In genomic region chr2:233593201-233593600, GRCh38 we compare ENCODE assay signal across 23 cellular contexts. TPM values are rescaled to one million over a fixed set of nuclear protein-coding genes. Genes with fewer than 3 reads are reported as not detected.
DNase-seq lines count a peak whose midpoint lies in the region; ATAC-seq and TF ChIP-seq lines count a peak whose summit lies in the region.
"Had no signal": no experiment of that assay in that cellular context is flagged by ENCODE, and none has a peak within 500 bp of the region (broad histone marks: within the 10 kb centered on the region; RNA-seq: fewer than 3 reads in every experiment).

No MANE protein-coding gene starts in this region.

- H3K4me3 Mint-ChIP-seq in naive thymus-derived CD8-positive, alpha-beta T cell, result no peak overlapping the region
- H3K4me3 Mint-ChIP-seq: activated naive CD4-positive, alpha-beta T cell treated with anti-CD3 and anti-CD28 coated beads, Interleukin-2, amount 10 ng/mL, durations not matched to agents 7 days and 5 days; endodermal cell had no signal

- no peaks in the 10 kb centered on the region for H3K9me3 Mint-ChIP-seq in naive thymus-derived CD8-positive, alpha-beta T cell
- H3K9me3 Mint-ChIP-seq: activated naive CD4-positive, alpha-beta T cell treated with anti-CD3 and anti-CD28 coated beads, Interleukin-2, amount 10 ng/mL, durations not matched to agents 7 days and 5 days had no signal

- DNase-seq in GM12865 (ENCODE audit: low read depth) (peak; percentile 80), kidney tubule cell (ENCODE audit: low spot score) (peak; percentile 19), NCI-H526 (lab: John Stamatoyannopoulos, UW) (no peak), NCI-H345 treated with DMSO at 0.1 percent for 48 hours (lab: John Stamatoyannopoulos, UW; ENCODE audit: unreplicated experiment) (no peak), C1 segment of cervical spinal cord (lab: John Stamatoyannopoulos, UW) (no peak)
- DNase-seq in naive thymus-derived CD8-positive, alpha-beta T cell, result no peak
- DNase-seq: activated naive CD4-positive, alpha-beta T cell treated with anti-CD3 and anti-CD28 coated beads, Interleukin-2, amount 10 ng/mL, durations not matched to agents 7 days and 5 days; activated T-cell treated with anti-CD3 and anti-CD28 coated beads, Interleukin-2, amount 50 U/mL, for 1 hour; body of pancreas; EL; endodermal cell; H7; NCI-H1694 treated with DMSO at 0.1 percent for 48 hours; NCI-H226; occipital lobe; stimulated activated naive CD8-positive, alpha-beta T cell treated with anti-CD3 and anti-CD28 coated beads, Interleukin-15, Interleukin-2, amounts not matched to agents 100 U/mL and 50 U/mL, for 24 hours; T-helper 1 cell; upper lobe of right lung had no signal

- no peak overlapping the region for H3K4me3 ChIP-seq in GM12865 (ENCODE audit: low read depth, low read length)
- H3K4me3 ChIP-seq: body of pancreas, right atrium auricular region, upper lobe of right lung had no signal

- H3K27me3 Mint-ChIP-seq in naive thymus-derived CD8-positive, alpha-beta T cell, result peaks cover 0 to 6% (median 4%) of the 10 kb centered on the region in 5 donors

- ATAC-seq in GM21423 (IDR thresholded peaks at IDR 0.05; ENCODE audit: unreplicated experiment) (peak; percentile 64), HG03378 (IDR thresholded peaks at IDR 0.05; ENCODE audit: unreplicated experiment) (peak; percentile 51)
- no peak for ATAC-seq in naive thymus-derived CD8-positive, alpha-beta T cell
- ATAC-seq: body of pancreas; Right ventricle myocardium inferior; stimulated activated naive CD8-positive, alpha-beta T cell treated with anti-CD3 and anti-CD28 coated beads, Interleukin-15, Interleukin-2, amounts not matched to agents 100 U/mL and 50 U/mL, for 24 hours; upper lobe of right lung had no signal

- TF ChIP-seq CTCF in GM12865 (IDR thresholded peaks at IDR 0.05; ENCODE audit: insufficient read depth, low read depth, low read length, missing control alignments), result no peak

- H3K4me1 Mint-ChIP-seq in naive thymus-derived CD8-positive, alpha-beta T cell, result peaks cover 0 to 2% (median 0%) of the 10 kb centered on the region in 4 donors
- H3K4me1 Mint-ChIP-seq: activated naive CD4-positive, alpha-beta T cell treated with anti-CD3 and anti-CD28 coated beads, Interleukin-2, amount 10 ng/mL, durations not matched to agents 7 days and 5 days; endodermal cell had no signal

- no peak overlapping the region for H3K27ac Mint-ChIP-seq in naive thymus-derived CD8-positive, alpha-beta T cell
- H3K27ac Mint-ChIP-seq: activated naive CD4-positive, alpha-beta T cell treated with anti-CD3 and anti-CD28 coated beads, Interleukin-2, amount 10 ng/mL, durations not matched to agents 7 days and 5 days; endodermal cell had no signal

- POLR2A ChIA-PET in naive thymus-derived CD8-positive, alpha-beta T cell (lab: Charles Lee), result no interaction called here

- H3K36me3 Mint-ChIP-seq in naive thymus-derived CD8-positive, alpha-beta T cell, result no peaks in the 10 kb centered on the region
- H3K36me3 Mint-ChIP-seq: activated naive CD4-positive, alpha-beta T cell treated with anti-CD3 and anti-CD28 coated beads, Interleukin-2, amount 10 ng/mL, durations not matched to agents 7 days and 5 days had no signal

RNA-seq across cellular contexts. Expression of gene UGT1A8, which starts 24.2 kb away (rescaled TPM):
- total RNA-seq in naive thymus-derived CD8-positive, alpha-beta T cell, result not detected
- not detected for polyA plus RNA-seq in naive thymus-derived CD8-positive, alpha-beta T cell
- total RNA-seq: body of pancreas, endodermal cell, H7, lower leg skin, occipital lobe, right atrium auricular region, Right ventricle myocardium inferior, upper lobe of right lung had no signal

RNA-seq across cellular contexts. Expression of gene USP40, which starts 26.6 kb away (rescaled TPM):
- 10 to 100 TPM; 19.7 to 19.9 TPM for total RNA-seq in naive thymus-derived CD8-positive, alpha-beta T cell
- polyA plus RNA-seq in naive thymus-derived CD8-positive, alpha-beta T cell, result 1 to 10 TPM; 6.0 to 9.4 (median 6.2) TPM

RNA-seq across cellular contexts. Expression of gene UGT1A10, which starts 43.0 kb away (rescaled TPM):
- not detected for total RNA-seq in naive thymus-derived CD8-positive, alpha-beta T cell
- polyA plus RNA-seq in naive thymus-derived CD8-positive, alpha-beta T cell, result not detected
- total RNA-seq: H7, occipital lobe, right atrium auricular region, Right ventricle myocardium inferior, upper lobe of right lung had no signal

Comparison
In these comparisons a context has a peak if more than half of its experiments do, and no peak if none do; other contexts are left out.
1. DNase-seq: peak in GM12865 (single experiment) and kidney tubule cell (single experiment); none in NCI-H526 (0 of 2), NCI-H345 treated with DMSO at 0.1 percent for 48 hours (single experiment), naive thymus-derived CD8-positive, alpha-beta T cell (0 of 10) and C1 segment of cervical spinal cord (0 of 14).
2. ATAC-seq: peak in GM21423 (single experiment) and HG03378 (single experiment); none in naive thymus-derived CD8-positive, alpha-beta T cell (0 of 2).